2 cellular contexts compared by ENCODE assay signal in genomic region chr7:120916116-120916515, GRCh38.
TF ChIP-seq lines count a peak whose summit lies in the region.

No MANE protein-coding gene starts in this region.

TF ChIP-seq in SK-N-SH, 30 proteins besides CTCF, POLR2A, EP300 and RAD21:
- TF ChIP-seq, protein P1, sequence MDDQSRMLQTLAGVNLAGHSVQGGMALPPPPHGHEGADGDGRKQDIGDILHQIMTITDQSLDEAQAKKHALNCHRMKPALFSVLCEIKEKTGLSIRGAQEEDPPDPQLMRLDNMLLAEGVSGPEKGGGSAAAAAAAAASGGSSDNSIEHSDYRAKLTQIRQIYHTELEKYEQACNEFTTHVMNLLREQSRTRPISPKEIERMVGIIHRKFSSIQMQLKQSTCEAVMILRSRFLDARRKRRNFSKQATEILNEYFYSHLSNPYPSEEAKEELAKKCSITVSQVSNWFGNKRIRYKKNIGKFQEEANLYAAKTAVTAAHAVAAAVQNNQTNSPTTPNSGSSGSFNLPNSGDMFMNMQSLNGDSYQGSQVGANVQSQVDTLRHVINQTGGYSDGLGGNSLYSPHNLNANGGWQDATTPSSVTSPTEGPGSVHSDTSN (IDR thresholded peaks at IDR 0.05), result no peak
- TF ChIP-seq RFX5 (IDR thresholded peaks at IDR 0.05; ENCODE audit: low read length) (no peak), REST (IDR thresholded peaks at IDR 0.05; ENCODE audit: low read depth, low read length) (no peak), NFIC (IDR thresholded peaks at IDR 0.05; ENCODE audit: borderline replicate concordance) (no peak), MXI1 (IDR thresholded peaks at IDR 0.05; ENCODE audit: low read depth, low read length) (no peak), TEAD4 (IDR thresholded peaks at IDR 0.05; ENCODE audit: borderline replicate concordance, insufficient read depth) (no peak), USF1 (IDR thresholded peaks at IDR 0.05; ENCODE audit: borderline replicate concordance, low read depth) (no peak), SIN3A (IDR thresholded peaks at IDR 0.05; ENCODE audit: borderline replicate concordance, low read depth, low read length) (no peak), JUND (IDR thresholded peaks at IDR 0.05) (no peak), GABPA (IDR thresholded peaks at IDR 0.05; ENCODE audit: low read depth) (no peak), YY1 (IDR thresholded peaks at IDR 0.05; ENCODE audit: low read depth) (no peak), ZBTB33 (IDR thresholded peaks at IDR 0.05; ENCODE audit: borderline replicate concordance, low read depth) (no peak), EZH2phosphoT487 (IDR thresholded peaks at IDR 0.05; ENCODE audit: borderline replicate concordance, low read depth) (no peak), FOXJ3 (CRISPR knock-in tag; IDR thresholded peaks at IDR 0.05) (no peak), POLR2AphosphoS5 (IDR thresholded peaks at IDR 0.05; ENCODE audit: low read depth, low read length) (no peak)
- TF ChIP-seq, protein P2, sequence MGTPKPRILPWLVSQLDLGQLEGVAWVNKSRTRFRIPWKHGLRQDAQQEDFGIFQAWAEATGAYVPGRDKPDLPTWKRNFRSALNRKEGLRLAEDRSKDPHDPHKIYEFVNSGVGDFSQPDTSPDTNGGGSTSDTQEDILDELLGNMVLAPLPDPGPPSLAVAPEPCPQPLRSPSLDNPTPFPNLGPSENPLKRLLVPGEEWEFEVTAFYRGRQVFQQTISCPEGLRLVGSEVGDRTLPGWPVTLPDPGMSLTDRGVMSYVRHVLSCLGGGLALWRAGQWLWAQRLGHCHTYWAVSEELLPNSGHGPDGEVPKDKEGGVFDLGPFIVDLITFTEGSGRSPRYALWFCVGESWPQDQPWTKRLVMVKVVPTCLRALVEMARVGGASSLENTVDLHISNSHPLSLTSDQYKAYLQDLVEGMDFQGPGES (IDR thresholded peaks at IDR 0.05; ENCODE audit: low read depth, low read length), result no peak
- TF ChIP-seq, protein P3, sequence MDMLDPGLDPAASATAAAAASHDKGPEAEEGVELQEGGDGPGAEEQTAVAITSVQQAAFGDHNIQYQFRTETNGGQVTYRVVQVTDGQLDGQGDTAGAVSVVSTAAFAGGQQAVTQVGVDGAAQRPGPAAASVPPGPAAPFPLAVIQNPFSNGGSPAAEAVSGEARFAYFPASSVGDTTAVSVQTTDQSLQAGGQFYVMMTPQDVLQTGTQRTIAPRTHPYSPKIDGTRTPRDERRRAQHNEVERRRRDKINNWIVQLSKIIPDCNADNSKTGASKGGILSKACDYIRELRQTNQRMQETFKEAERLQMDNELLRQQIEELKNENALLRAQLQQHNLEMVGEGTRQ (IDR thresholded peaks at IDR 0.05; ENCODE audit: borderline replicate concordance, low read depth, low read length), result no peak

TF ChIP-seq in SK-N-SH treated with all-trans-retinoic acid at 6 μM for 48 hours, 23 proteins besides CTCF, POLR2A, EP300 and RAD21 (continued from another document):
- TF ChIP-seq POU6F1 (CRISPR knock-in tag; IDR thresholded peaks at IDR 0.05; ENCODE audit: borderline replicate concordance, low read depth), result no peak
- no peak for TF ChIP-seq ZFP30 (CRISPR knock-in tag; IDR thresholded peaks at IDR 0.05)
- TF ChIP-seq ZNF565 (CRISPR knock-in tag; conservative IDR thresholded peaks at IDR 0.05; ENCODE audit: low read depth), result no peak
TF ChIP-seq in SK-N-SH treated with all-trans-retinoic acid at 6 μM for 48 hours: peak in this region for 0.
